In the genomic region with DNA sequence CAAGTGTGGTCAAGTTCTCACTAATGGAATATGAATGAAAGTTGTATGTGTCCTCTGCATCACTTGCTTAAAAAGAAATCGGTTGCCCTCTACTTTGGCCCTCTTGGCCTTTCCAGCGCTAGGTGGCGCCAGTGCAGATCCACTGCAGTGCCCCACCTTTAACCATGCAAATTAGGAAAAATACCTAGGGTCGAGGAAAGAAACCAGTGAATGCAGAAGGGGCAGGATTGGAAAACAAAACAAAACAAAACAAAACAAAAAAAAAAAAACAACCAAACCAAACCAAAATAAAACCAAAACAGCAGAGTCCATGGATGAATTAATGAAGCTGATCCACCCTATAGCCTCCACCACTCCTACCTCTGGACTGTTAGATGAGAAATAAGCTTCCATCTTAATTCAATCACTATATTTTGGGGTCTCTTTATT, we compare ENCODE assay signal across 2 cellular contexts.
TF ChIP-seq lines count a peak whose summit lies in the region.

No MANE protein-coding gene starts in this region.

TF ChIP-seq in A549, 52 proteins besides CTCF, POLR2A, EP300 and RAD21:
- TF ChIP-seq SMC3 (IDR thresholded peaks at IDR 0.05) = peak; percentile 86
- TF ChIP-seq HDAC2 (IDR thresholded peaks at IDR 0.05) = no peak

TF ChIP-seq in H1, 55 proteins besides CTCF, POLR2A, EP300 and RAD21:
- TF ChIP-seq CBX5 (IDR thresholded peaks at IDR 0.05; ENCODE audit: low read depth, low read length) (no peak), SP4 (IDR thresholded peaks at IDR 0.05; ENCODE audit: low read length) (no peak), GABPA (IDR thresholded peaks at IDR 0.05; ENCODE audit: borderline replicate concordance, insufficient read depth, low read length) (no peak), SP2 (IDR thresholded peaks at IDR 0.05; ENCODE audit: low read length) (no peak), RFX5 (IDR thresholded peaks at IDR 0.05; ENCODE audit: borderline replicate concordance, low read depth, low read length) (no peak), SRF (IDR thresholded peaks at IDR 0.05; ENCODE audit: low read depth, low read length) (no peak), JUN (IDR thresholded peaks at IDR 0.05; ENCODE audit: low read depth, low read length) (no peak), SIN3A (conservative IDR thresholded peaks at IDR 0.05 in 1 of 2, IDR thresholded peaks at IDR 0.05 in 1 of 2; ENCODE audit: low read depth in 1 of 2, low read length in 2 of 2) (no peak), CREB1 (IDR thresholded peaks at IDR 0.05) (no peak), SP1 (IDR thresholded peaks at IDR 0.05; ENCODE audit: low read depth, low read length) (no peak), BACH1 (IDR thresholded peaks at IDR 0.05; ENCODE audit: low read length) (no peak)
- TF ChIP-seq, protein P1, sequence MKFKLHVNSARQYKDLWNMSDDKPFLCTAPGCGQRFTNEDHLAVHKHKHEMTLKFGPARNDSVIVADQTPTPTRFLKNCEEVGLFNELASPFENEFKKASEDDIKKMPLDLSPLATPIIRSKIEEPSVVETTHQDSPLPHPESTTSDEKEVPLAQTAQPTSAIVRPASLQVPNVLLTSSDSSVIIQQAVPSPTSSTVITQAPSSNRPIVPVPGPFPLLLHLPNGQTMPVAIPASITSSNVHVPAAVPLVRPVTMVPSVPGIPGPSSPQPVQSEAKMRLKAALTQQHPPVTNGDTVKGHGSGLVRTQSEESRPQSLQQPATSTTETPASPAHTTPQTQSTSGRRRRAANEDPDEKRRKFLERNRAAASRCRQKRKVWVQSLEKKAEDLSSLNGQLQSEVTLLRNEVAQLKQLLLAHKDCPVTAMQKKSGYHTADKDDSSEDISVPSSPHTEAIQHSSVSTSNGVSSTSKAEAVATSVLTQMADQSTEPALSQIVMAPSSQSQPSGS (IDR thresholded peaks at IDR 0.05; ENCODE audit: low read length) = no peak
